ENCODE assay signal across 8 cellular contexts in genomic region chr2:232522014-232522854, GRCh38. TPM values are rescaled to one million over a fixed set of nuclear protein-coding genes. Genes with fewer than 3 reads are reported as not detected.
DNase-seq lines count a peak whose midpoint lies in the region; ATAC-seq and TF ChIP-seq lines count a peak whose summit lies in the region.

No MANE protein-coding gene starts in this region.

- intact Hi-C loops in activated T-helper 2 cell treated with anti-CD3 and anti-CD28 coated beads, Interferon-gamma antibody, Interleukin-2, Interleukin-4, amounts not matched to agents 10 μg/mL and 5 μg/mL and 100 μg/mL, durations not matched to agents 14 hours and 24 hours and 36 hours (cut with micrococcal nuclease): loop anchor here (5.0 kb wide), 1 partner anchor 80 kb away; no protein-coding TSS in a partner anchor
- intact Hi-C loops in sigmoid colon (cut with DNase I): loop anchor here (2.0 to 5.0 kb wide), 2 partner anchors 81 to 615 kb away; no protein-coding TSS in a partner anchor

- no peaks in the 10 kb centered on the region for H3K79me2 ChIP-seq in OCI-LY1 (ENCODE audit: insufficient read depth, low read length)

- ATAC-seq in HG03196 (IDR thresholded peaks at IDR 0.05; ENCODE audit: unreplicated experiment) (no peak), GM21737 (IDR thresholded peaks at IDR 0.05; ENCODE audit: unreplicated experiment) (no peak)

- H3F3A ChIP-seq in OCI-LY1 (ENCODE audit: insufficient read depth, low read length): no peaks in the 10 kb centered on the region

- no peak for TF ChIP-seq EP300 in sigmoid colon (IDR thresholded peaks at IDR 0.05)

- no peak overlapping the region for H3K27ac ChIP-seq in OCI-LY1 (ENCODE audit: low read depth, low read length, poor library complexity, severe bottlenecking)
- H3K27ac ChIP-seq in sigmoid colon: no peak overlapping the region

- WGBS in sigmoid colon, 2 donors: 9 to 10% methylated on average over 79 of the region's 79 CpGs

- no peaks in the 10 kb centered on the region for H3K36me3 ChIP-seq in OCI-LY1 (ENCODE audit: insufficient read depth, low read length)
- H3K36me3 ChIP-seq in sigmoid colon: no peaks in the 10 kb centered on the region

- H3K27me3 ChIP-seq in OCI-LY1 (ENCODE audit: insufficient read depth, low read length): peaks cover 3% of the 10 kb centered on the region; the same call in 1 of the 2 replicates
- H3K27me3 ChIP-seq in sigmoid colon: peaks cover 30 to 74% (median 51%) of the 10 kb centered on the region in 3 donors

- TF ChIP-seq CTCF in OCI-LY1 (IDR thresholded peaks at IDR 0.05; ENCODE audit: low read length) (peak; percentile 59), glutamatergic neuron (IDR thresholded peaks at IDR 0.05; ENCODE audit: partially characterized antibody, unreplicated experiment) (peak; percentile 100), sigmoid colon (IDR thresholded peaks at IDR 0.05) (peak in 3 of 4 experiments; percentile 26 to 95 (median 31))

- H3K4me2 ChIP-seq in OCI-LY1 (ENCODE audit: low read length): no peak overlapping the region

- no peak overlapping the region for H3K9ac ChIP-seq in OCI-LY1 (ENCODE audit: low read length)

- H3K4me1 ChIP-seq in OCI-LY1 (ENCODE audit: insufficient read depth, low read length, severe bottlenecking) (no peaks in the 10 kb centered on the region), sigmoid colon (peaks cover 0 to 31% (median 29%) of the 10 kb centered on the region in 4 donors)

- H3K9me3 Mint-ChIP-seq in activated T-helper 2 cell treated with anti-CD3 and anti-CD28 coated beads, Interferon-gamma antibody, Interleukin-2, Interleukin-4, amounts not matched to agents 10 μg/mL and 5 μg/mL and 100 μg/mL, durations not matched to agents 14 hours and 24 hours and 36 hours: no peaks in the 10 kb centered on the region
- peaks cover 4% of the 10 kb centered on the region for H3K9me3 Mint-ChIP-seq in glutamatergic neuron (ENCODE audit: unreplicated experiment)

- no peak for TF ChIP-seq POLR2A in sigmoid colon (IDR thresholded peaks at IDR 0.05)

- H3K9me3 ChIP-seq in OCI-LY1 (ENCODE audit: low read length): no peaks in the 10 kb centered on the region
- no peaks in the 10 kb centered on the region for H3K9me3 ChIP-seq in sigmoid colon

- H4K20me1 ChIP-seq in OCI-LY1 (ENCODE audit: insufficient read depth, low read length): no peaks in the 10 kb centered on the region

- H3K9me2 ChIP-seq in OCI-LY1 (ENCODE audit: low read depth, low read length): no peaks in the 10 kb centered on the region

- H3K4me3 ChIP-seq in OCI-LY1 (ENCODE audit: low read depth, low read length, poor library complexity, severe bottlenecking) (no peak overlapping the region), sigmoid colon (peak overlapping the region in 3 of 4 donors; percentile 2 to 39 (median 38))

- H3K27me3 Mint-ChIP-seq in activated T-helper 2 cell treated with anti-CD3 and anti-CD28 coated beads, Interferon-gamma antibody, Interleukin-2, Interleukin-4, amounts not matched to agents 10 μg/mL and 5 μg/mL and 100 μg/mL, durations not matched to agents 14 hours and 24 hours and 36 hours (ENCODE audit: low read depth): peaks cover 35% of the 10 kb centered on the region
- H3K27me3 Mint-ChIP-seq in glutamatergic neuron (ENCODE audit: unreplicated experiment): peaks cover 11% of the 10 kb centered on the region

- no peak overlapping the region for H3K27ac Mint-ChIP-seq in activated T-helper 2 cell treated with anti-CD3 and anti-CD28 coated beads, Interferon-gamma antibody, Interleukin-2, Interleukin-4, amounts not matched to agents 10 μg/mL and 5 μg/mL and 100 μg/mL, durations not matched to agents 14 hours and 24 hours and 36 hours
- no peak overlapping the region for H3K27ac Mint-ChIP-seq in glutamatergic neuron (ENCODE audit: unreplicated experiment)

- no peak overlapping the region for H3K4me3 Mint-ChIP-seq in activated T-helper 2 cell treated with anti-CD3 and anti-CD28 coated beads, Interferon-gamma antibody, Interleukin-2, Interleukin-4, amounts not matched to agents 10 μg/mL and 5 μg/mL and 100 μg/mL, durations not matched to agents 14 hours and 24 hours and 36 hours (ENCODE audit: low read depth)
- no peak overlapping the region for H3K4me3 Mint-ChIP-seq in glutamatergic neuron (ENCODE audit: unreplicated experiment)

- no peak overlapping the region for H2AFZ ChIP-seq in OCI-LY1 (ENCODE audit: low read length)

- DNase-seq in DMS53 (lab: John Stamatoyannopoulos, UW) (peak; percentile 48), DMS53 treated with DMSO at 0.1 percent for 48 hours (lab: John Stamatoyannopoulos, UW; ENCODE audit: unreplicated experiment) (no peak), glutamatergic neuron (peak; percentile 77), sigmoid colon (no peak)
- peak; percentile 40 for DNase-seq in activated T-helper 2 cell treated with anti-CD3 and anti-CD28 coated beads, Interferon-gamma antibody, Interleukin-2, Interleukin-4, amounts not matched to agents 10 μg/mL and 5 μg/mL and 100 μg/mL, durations not matched to agents 14 hours and 24 hours and 36 hours (ENCODE audit: low spot score)

- no peaks in the 10 kb centered on the region for H3K36me3 Mint-ChIP-seq in activated T-helper 2 cell treated with anti-CD3 and anti-CD28 coated beads, Interferon-gamma antibody, Interleukin-2, Interleukin-4, amounts not matched to agents 10 μg/mL and 5 μg/mL and 100 μg/mL, durations not matched to agents 14 hours and 24 hours and 36 hours (ENCODE audit: low read depth)
- no peaks in the 10 kb centered on the region for H3K36me3 Mint-ChIP-seq in glutamatergic neuron (ENCODE audit: unreplicated experiment)

- H3K4me1 Mint-ChIP-seq in activated T-helper 2 cell treated with anti-CD3 and anti-CD28 coated beads, Interferon-gamma antibody, Interleukin-2, Interleukin-4, amounts not matched to agents 10 μg/mL and 5 μg/mL and 100 μg/mL, durations not matched to agents 14 hours and 24 hours and 36 hours (ENCODE audit: low read depth): peaks cover 2% of the 10 kb centered on the region
- peaks cover 3% of the 10 kb centered on the region for H3K4me1 Mint-ChIP-seq in glutamatergic neuron (ENCODE audit: low read depth, unreplicated experiment)

RNA-seq across cellular contexts. Expression of gene PRSS56, which starts 2.0 kb away (rescaled TPM):
- not detected in 2 replicates for total RNA-seq in activated T-helper 2 cell treated with anti-CD3 and anti-CD28 coated beads, Interferon-gamma antibody, Interleukin-2, Interleukin-4, amounts not matched to agents 10 μg/mL and 5 μg/mL and 100 μg/mL, durations not matched to agents 14 hours and 24 hours and 36 hours
- total RNA-seq in glutamatergic neuron (ENCODE audit: unreplicated experiment) (not detected), sigmoid colon (not detected)
- polyA plus RNA-seq in sigmoid colon: not detected

RNA-seq across cellular contexts. Expression of gene CHRND, which starts 3.7 kb away (rescaled TPM):
- total RNA-seq in activated T-helper 2 cell treated with anti-CD3 and anti-CD28 coated beads, Interferon-gamma antibody, Interleukin-2, Interleukin-4, amounts not matched to agents 10 μg/mL and 5 μg/mL and 100 μg/mL, durations not matched to agents 14 hours and 24 hours and 36 hours: not detected in 2 replicates
- total RNA-seq in glutamatergic neuron (ENCODE audit: unreplicated experiment): 2.2 TPM
- total RNA-seq in sigmoid colon: not detected
- polyA plus RNA-seq in sigmoid colon: not detected

RNA-seq across cellular contexts. Expression of gene CHRNG, which starts 17.3 kb away (rescaled TPM):
- total RNA-seq in activated T-helper 2 cell treated with anti-CD3 and anti-CD28 coated beads, Interferon-gamma antibody, Interleukin-2, Interleukin-4, amounts not matched to agents 10 μg/mL and 5 μg/mL and 100 μg/mL, durations not matched to agents 14 hours and 24 hours and 36 hours: not detected in 2 replicates
- 3.5 TPM for total RNA-seq in glutamatergic neuron (ENCODE audit: unreplicated experiment)
- total RNA-seq in sigmoid colon: not detected
- not detected for polyA plus RNA-seq in sigmoid colon

RNA-seq across cellular contexts. Expression of gene TIGD1, which starts 28.1 kb away (rescaled TPM):
- total RNA-seq in activated T-helper 2 cell treated with anti-CD3 and anti-CD28 coated beads, Interferon-gamma antibody, Interleukin-2, Interleukin-4, amounts not matched to agents 10 μg/mL and 5 μg/mL and 100 μg/mL, durations not matched to agents 14 hours and 24 hours and 36 hours: 7.4 and 9.1 TPM in 2 replicates
- total RNA-seq in glutamatergic neuron (ENCODE audit: unreplicated experiment): 12.3 TPM
- 1 to 10 TPM; 2.1 to 4.2 (median 3.1) TPM for total RNA-seq in sigmoid colon
- polyA plus RNA-seq in sigmoid colon: 1 to 10 TPM in 1 of 3 donors, under 1 TPM in 2; 0.23 to 3.4 (median 0.60) TPM

RNA-seq across cellular contexts. Expression of gene EIF4E2, which starts 28.3 kb away (rescaled TPM):
- 85.0 and 88.4 TPM in 2 replicates for total RNA-seq in activated T-helper 2 cell treated with anti-CD3 and anti-CD28 coated beads, Interferon-gamma antibody, Interleukin-2, Interleukin-4, amounts not matched to agents 10 μg/mL and 5 μg/mL and 100 μg/mL, durations not matched to agents 14 hours and 24 hours and 36 hours
- total RNA-seq in glutamatergic neuron (ENCODE audit: unreplicated experiment): 82.9 TPM
- total RNA-seq in sigmoid colon: 10 to 100 TPM; 42.5 to 55.1 (median 48.4) TPM
- polyA plus RNA-seq in sigmoid colon: 100 to 1,000 TPM in 1 of 3 donors, 10 to 100 TPM in 2; 85.5 to 131 (median 98.5) TPM

Comparison
In these comparisons a context has a peak if more than half of its experiments do, and no peak if none do; other contexts are left out.
1. DNase-seq: peak in DMS53 (single experiment), activated T-helper 2 cell treated with anti-CD3 and anti-CD28 coated beads, Interferon-gamma antibody, Interleukin-2, Interleukin-4, amounts not matched to agents 10 μg/mL and 5 μg/mL and 100 μg/mL, durations not matched to agents 14 hours and 24 hours and 36 hours (single experiment) and glutamatergic neuron (single experiment); none in DMS53 treated with DMSO at 0.1 percent for 48 hours (single experiment) and sigmoid colon (single experiment).
2. CTCF ChIP-seq: peak in every context shown above with its lines; median percentile 100 in glutamatergic neuron; 59 in OCI-LY1; 31 in sigmoid colon.